In the genomic region with DNA sequence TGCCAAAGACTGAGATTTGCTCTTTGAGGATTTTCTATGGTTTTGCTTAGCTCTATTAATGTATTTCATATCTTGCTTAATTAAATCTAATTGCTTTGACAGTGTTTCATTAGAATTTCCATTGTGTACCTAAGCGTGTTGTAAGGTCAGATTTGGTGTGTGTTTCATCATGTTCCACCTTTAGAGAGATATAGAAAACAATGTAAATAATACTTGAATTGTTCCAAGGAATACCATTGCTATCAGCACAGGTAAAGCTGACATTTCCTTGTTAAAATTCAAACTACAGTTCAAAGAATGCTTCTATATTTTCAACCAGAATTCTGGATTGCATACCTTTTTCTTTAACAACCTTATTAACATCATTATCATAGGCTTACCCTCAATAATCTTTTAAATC, we compare ENCODE assay signal across 27 cellular contexts.
DNase-seq lines count a peak whose midpoint lies in the region; ATAC-seq, FAIRE-seq and TF ChIP-seq lines count a peak whose summit lies in the region.
"Had no signal": no experiment of that assay in that cellular context is flagged by ENCODE, and none has a peak within 500 bp of the region (broad histone marks: within the 10 kb centered on the region; RNA-seq: fewer than 3 reads in every experiment).

No MANE protein-coding gene starts in this region.

- no peaks in the 10 kb centered on the region for H3K27me3 Mint-ChIP-seq in GM23338 (ENCODE audit: insufficient read depth, low read depth, poor library complexity)

- no peaks in the 10 kb centered on the region for H3F3A ChIP-seq in GM23338 (replicated peaks; ENCODE audit: low read depth)

- H3K9me1 ChIP-seq in keratinocyte (ENCODE audit: control insufficient read depth, extremely low read depth, insufficient read depth, low read length) = no peaks in the 10 kb centered on the region

- H3K27me3 ChIP-seq in GM23338 (ENCODE audit: insufficient read depth) (no peaks in the 10 kb centered on the region), keratinocyte (ENCODE audit: control insufficient read depth, extremely low read depth, insufficient read depth, low read length) (no peaks in the 10 kb centered on the region), small intestine (ENCODE audit: control insufficient read depth in 2 of 2, insufficient read depth in 2 of 2, low read length in 2 of 2) (no peaks in the 10 kb centered on the region)
- H3K27me3 ChIP-seq: gastroesophageal sphincter, tibial nerve had no signal

- H3K9me2 ChIP-seq in GM23338 (ENCODE audit: insufficient read depth) = 0 out of 2 replicates have a peak, but pooled peaks cover 3% of the 10 kb centered on the region

- H3K9me3 ChIP-seq in keratinocyte (ENCODE audit: control insufficient read depth, low read depth, low read length) (no peaks in the 10 kb centered on the region), small intestine (ENCODE audit: control insufficient read depth, low read depth) (no peaks in the 10 kb centered on the region)
- H3K9me3 ChIP-seq: gastroesophageal sphincter, tibial nerve had no signal

- dilution Hi-C loops in keratinocyte (cut with MboI; ENCODE audit: extremely low pct_ligation_motif_present, low sequenced_read_pairs) = loop anchor here (25.0 kb wide), 1 partner anchor 228 kb away; no protein-coding TSS in a partner anchor

- intact Hi-C loops in posterior cingulate gyrus (cut with DNase I) = loop anchor here (10.0 kb wide), 1 partner anchor 505 kb away; a partner anchor contains a TSS

- 0 out of 2 replicates have a peak overlapping the region, but pooled peaks have one; percentile 38 for H3K27ac Mint-ChIP-seq in GM23338
- H3K27ac Mint-ChIP-seq: activated CD4-positive, alpha-beta memory T cell treated with anti-CD3 and anti-CD28 coated beads, Interleukin-2, amount 10 ng/mL, durations not matched to agents 7 days and 5 days; activated naive CD4-positive, alpha-beta T cell treated with anti-CD3 and anti-CD28 coated beads, Interleukin-2, amount 50 U/mL, for 24 hours; natural killer cell had no signal

- H3K4me2 ChIP-seq in GM23338 (no peak overlapping the region), keratinocyte (ENCODE audit: control insufficient read depth, extremely low read depth, insufficient read depth, low read depth, low read length) (peak overlapping the region; percentile 17)

- H3K4me3 ChIP-seq in GM23338 (no peak overlapping the region), keratinocyte (ENCODE audit: control insufficient read depth in 2 of 3, extremely low read depth in 1 of 3, insufficient read depth in 2 of 3, low read depth in 1 of 3, low read length in 3 of 3) (no peak overlapping the region), small intestine (ENCODE audit: low read depth in 1 of 2, low read length in 2 of 2) (no peak overlapping the region)
- H3K4me3 ChIP-seq: gastroesophageal sphincter, tibial nerve had no signal

- no peaks in the 10 kb centered on the region for H3K9me3 Mint-ChIP-seq in GM23338
- H3K9me3 Mint-ChIP-seq: activated CD4-positive, alpha-beta memory T cell treated with anti-CD3 and anti-CD28 coated beads, Interleukin-2, amount 10 ng/mL, durations not matched to agents 7 days and 5 days; activated naive CD4-positive, alpha-beta T cell treated with anti-CD3 and anti-CD28 coated beads, Interleukin-2, amount 50 U/mL, for 24 hours; central memory CD8-positive, alpha-beta T cell; natural killer cell had no signal

- TF ChIP-seq CTCF in GM23338 (conservative IDR thresholded peaks at IDR 0.05; ENCODE audit: low read depth in 2 of 2) (no peak), keratinocyte (optimal IDR thresholded peaks at IDR 0.05 in 1 of 3, IDR thresholded peaks at IDR 0.05 in 1 of 3, conservative IDR thresholded peaks at IDR 0.05 in 1 of 3; ENCODE audit: extremely low read depth in 1 of 3, insufficient read depth in 2 of 3, low read length in 3 of 3) (no peak)

- 9 to 60% (median 30%) methylated on average over 1 of the region's 1 CpG for WGBS in small intestine, 3 donors

- FAIRE-seq in TTC549 (lab: Jason Lieb, UNC) = peak; percentile 48
- FAIRE-seq in keratinocyte (lab: Jason Lieb, UNC) = no peak
- FAIRE-seq in small intestine (lab: Jason Lieb, UNC) = peak; percentile 33
- FAIRE-seq: D721Med, GM12892, H1 had no signal

- H3K4me1 Mint-ChIP-seq in GM23338 = peaks cover 3% of the 10 kb centered on the region; the same call in 2 of the 3 replicates
- H3K4me1 Mint-ChIP-seq: activated CD4-positive, alpha-beta memory T cell treated with anti-CD3 and anti-CD28 coated beads, Interleukin-2, amount 10 ng/mL, durations not matched to agents 7 days and 5 days; activated naive CD4-positive, alpha-beta T cell treated with anti-CD3 and anti-CD28 coated beads, Interleukin-2, amount 50 U/mL, for 24 hours; central memory CD8-positive, alpha-beta T cell; natural killer cell had no signal

- no peak overlapping the region for H3K9ac ChIP-seq in keratinocyte (ENCODE audit: control insufficient read depth, extremely low read depth, insufficient read depth, low read length)

- no peaks in the 10 kb centered on the region for H3K36me3 Mint-ChIP-seq in GM23338 (ENCODE audit: low read depth)
- H3K36me3 Mint-ChIP-seq: activated naive CD4-positive, alpha-beta T cell treated with anti-CD3 and anti-CD28 coated beads, Interleukin-2, amount 50 U/mL, for 24 hours; natural killer cell had no signal

- no peak overlapping the region for H3K4me3 Mint-ChIP-seq in GM23338
- H3K4me3 Mint-ChIP-seq: activated CD4-positive, alpha-beta memory T cell treated with anti-CD3 and anti-CD28 coated beads, Interleukin-2, amount 10 ng/mL, durations not matched to agents 7 days and 5 days; activated naive CD4-positive, alpha-beta T cell treated with anti-CD3 and anti-CD28 coated beads, Interleukin-2, amount 50 U/mL, for 24 hours; central memory CD8-positive, alpha-beta T cell; natural killer cell had no signal

- H2AFZ ChIP-seq in GM23338 (no peak overlapping the region), keratinocyte (ENCODE audit: control insufficient read depth, low read length) (peak overlapping the region; percentile 78)

- no peak for DNase-seq in GM23338 (ENCODE audit: low spot score)
- no peak for DNase-seq in keratinocyte (ENCODE audit: low read depth, low spot score)
- DNase-seq in small intestine = no peak
- no peak for DNase-seq in activated effector memory CD4-positive, alpha-beta T cell treated with Interleukin-2 at 50 U/mL for 16 hours
- DNase-seq in posterior cingulate gyrus = no peak
- DNase-seq: activated CD4-positive, alpha-beta memory T cell treated with anti-CD3 and anti-CD28 coated beads, Interleukin-2, amount 10 ng/mL, durations not matched to agents 7 days and 5 days; activated CD4-positive, alpha-beta T cell treated with anti-CD3 and anti-CD28 coated beads for 1 hour; activated CD8-positive, alpha-beta memory T cell treated with anti-CD3 and anti-CD28 coated beads, Interleukin-2, amount 50 U/mL, for 48 hours; aorta; hippocampal formation; natural killer cell; NCI-H1092 treated with DMSO at 0.1 percent for 48 hours; NCI-H187 treated with DMSO at 0.1 percent for 48 hours; NCI-H526; occipital lobe; retina; stimulated activated CD4-positive, alpha-beta T cell treated with anti-CD3 and anti-CD28 coated beads, Interleukin-2, amount 100 ng/mL, for 24 hours had no signal

- no peaks in the 10 kb centered on the region for H3K79me2 ChIP-seq in GM23338 (replicated peaks; ENCODE audit: insufficient read depth)
- no peaks in the 10 kb centered on the region for H3K79me2 ChIP-seq in keratinocyte (ENCODE audit: control insufficient read depth, insufficient read depth, low read length)

- H3K4me1 ChIP-seq in GM23338 (ENCODE audit: insufficient read depth) (no peaks in the 10 kb centered on the region; the same call in 1 of the 2 replicates), keratinocyte (ENCODE audit: control insufficient read depth, extremely low read depth, insufficient read depth, low read length) (peaks cover 10% of the 10 kb centered on the region), small intestine (ENCODE audit: control insufficient read depth in 2 of 2, insufficient read depth in 1 of 2, low read depth in 1 of 2, low read length in 1 of 2) (no peaks in the 10 kb centered on the region)
- H3K4me1 ChIP-seq: gastroesophageal sphincter, tibial nerve had no signal

- H3K36me3 ChIP-seq in GM23338 (ENCODE audit: insufficient read depth) = no peaks in the 10 kb centered on the region
- no peaks in the 10 kb centered on the region for H3K36me3 ChIP-seq in keratinocyte (ENCODE audit: control insufficient read depth in 2 of 2, extremely low read depth in 1 of 2, insufficient read depth in 2 of 2, low read length in 2 of 2)
- no peaks in the 10 kb centered on the region for H3K36me3 ChIP-seq in small intestine (ENCODE audit: control insufficient read depth in 2 of 2, insufficient read depth in 2 of 2, low read length in 2 of 2)
- H3K36me3 ChIP-seq: gastroesophageal sphincter, tibial nerve had no signal

- H3K27ac ChIP-seq in GM23338 (ENCODE audit: low read depth) (no peak overlapping the region), keratinocyte (ENCODE audit: control insufficient read depth, insufficient read depth, low read length) (peak overlapping the region; percentile 51), small intestine (ENCODE audit: low read depth in 1 of 2, low read length in 1 of 2) (no peak overlapping the region)
- H3K27ac ChIP-seq: gastroesophageal sphincter, tibial nerve had no signal

- no peaks in the 10 kb centered on the region for H4K20me1 ChIP-seq in GM23338 (replicated peaks; ENCODE audit: insufficient read depth)
- H4K20me1 ChIP-seq in keratinocyte (ENCODE audit: control insufficient read depth, extremely low read depth, insufficient read depth, low read length) = no peaks in the 10 kb centered on the region

- ATAC-seq in GM23338 (no peak), HG02938 (IDR thresholded peaks at IDR 0.05; ENCODE audit: unreplicated experiment) (no peak)
- ATAC-seq: gastroesophageal sphincter, left lobe of liver, natural killer cell had no signal

TF ChIP-seq in GM23338, 12 proteins besides CTCF, POLR2A, EP300 and RAD21 (continues in another document):
- TF ChIP-seq STAT1 (IDR thresholded peaks at IDR 0.05; ENCODE audit: unreplicated experiment) (no peak), ZNF331 (CRISPR knock-in tag; IDR thresholded peaks at IDR 0.05; ENCODE audit: low read depth) (no peak), NANOG (IDR thresholded peaks at IDR 0.05; ENCODE audit: borderline replicate concordance) (no peak)
